16 cellular contexts compared by ENCODE assay signal in genomic region chr11:67397536-67397935, GRCh38. TPM values are rescaled to one million over a fixed set of nuclear protein-coding genes. Genes with fewer than 3 reads are reported as not detected.
DNase-seq lines count a peak whose midpoint lies in the region; ATAC-seq and TF ChIP-seq lines count a peak whose summit lies in the region.
"Had no signal": no experiment of that assay in that cellular context is flagged by ENCODE, and none has a peak within 500 bp of the region (broad histone marks: within the 10 kb centered on the region; RNA-seq: fewer than 3 reads in every experiment).

No MANE protein-coding gene starts in this region.

- ATAC-seq in activated CD8-positive, alpha-beta memory T cell treated with anti-CD3 and anti-CD28 coated beads, Interleukin-2, amount 10 ng/mL, durations not matched to agents 7 days and 5 days: no peak
- no peak for ATAC-seq in activated naive CD8-positive, alpha-beta T cell treated with anti-CD3 and anti-CD28 coated beads, Interleukin-2, amount 50 U/mL, for 24 hours
- ATAC-seq: activated CD4-positive, alpha-beta T cell treated with anti-CD3 and anti-CD28 coated beads for 36 hours; left colon had no signal

- H3K9ac ChIP-seq in NT2/D1 (ENCODE audit: insufficient read length, low read depth): peak overlapping the region; percentile 33

- H3K36me3 ChIP-seq in NT2/D1 (ENCODE audit: insufficient read depth, insufficient read length, low read length) (peaks cover 74% of the 10 kb centered on the region), neutrophil (peaks cover 60% of the 10 kb centered on the region), stomach (peaks cover 28 to 74% (median 64%) of the 10 kb centered on the region in 4 donors)

- no peak for TF ChIP-seq CTCF in neutrophil (IDR thresholded peaks at IDR 0.05)
- TF ChIP-seq CTCF in osteocyte (IDR thresholded peaks at IDR 0.05): no peak
- no peak for TF ChIP-seq CTCF in stomach (IDR thresholded peaks at IDR 0.05)

- peaks cover 47% of the 10 kb centered on the region for H3K36me3 Mint-ChIP-seq in activated CD8-positive, alpha-beta memory T cell treated with anti-CD3 and anti-CD28 coated beads, Interleukin-2, amount 10 ng/mL, durations not matched to agents 7 days and 5 days
- H3K36me3 Mint-ChIP-seq in activated naive CD8-positive, alpha-beta T cell treated with anti-CD3 and anti-CD28 coated beads, Interleukin-2, amount 50 U/mL, for 24 hours (ENCODE audit: low read depth): peaks cover 35% of the 10 kb centered on the region
- peaks cover 14% of the 10 kb centered on the region for H3K36me3 Mint-ChIP-seq in osteocyte (ENCODE audit: unreplicated experiment)

- no peaks in the 10 kb centered on the region for H3K9me3 ChIP-seq in NT2/D1 (ENCODE audit: insufficient read depth, low read length)
- H3K9me3 ChIP-seq in neutrophil: no peaks in the 10 kb centered on the region
- no peaks in the 10 kb centered on the region for H3K9me3 ChIP-seq in stomach
- H3K9me3 ChIP-seq: MG63, testis had no signal

- H3K9me3 Mint-ChIP-seq in activated CD8-positive, alpha-beta memory T cell treated with anti-CD3 and anti-CD28 coated beads, Interleukin-2, amount 10 ng/mL, durations not matched to agents 7 days and 5 days (ENCODE audit: low read depth): no peaks in the 10 kb centered on the region
- H3K9me3 Mint-ChIP-seq in activated naive CD8-positive, alpha-beta T cell treated with anti-CD3 and anti-CD28 coated beads, Interleukin-2, amount 50 U/mL, for 24 hours: no peaks in the 10 kb centered on the region
- H3K9me3 Mint-ChIP-seq in osteocyte (ENCODE audit: unreplicated experiment): no peaks in the 10 kb centered on the region
- H3K9me3 Mint-ChIP-seq: brain had no signal

- peak overlapping the region; percentile 89 for H3K27ac Mint-ChIP-seq in activated CD8-positive, alpha-beta memory T cell treated with anti-CD3 and anti-CD28 coated beads, Interleukin-2, amount 10 ng/mL, durations not matched to agents 7 days and 5 days
- peak overlapping the region; percentile 35 for H3K27ac Mint-ChIP-seq in activated naive CD8-positive, alpha-beta T cell treated with anti-CD3 and anti-CD28 coated beads, Interleukin-2, amount 50 U/mL, for 24 hours
- no peak overlapping the region for H3K27ac Mint-ChIP-seq in osteocyte (ENCODE audit: unreplicated experiment)

- TF ChIP-seq EP300 in stomach (IDR thresholded peaks at IDR 0.05): no peak

- H3K27me3 ChIP-seq in NT2/D1 (ENCODE audit: insufficient read depth, insufficient read length) (peaks cover 2% of the 10 kb centered on the region), neutrophil (no peaks in the 10 kb centered on the region), stomach (no peaks in the 10 kb centered on the region)
- H3K27me3 ChIP-seq: MG63, testis had no signal

- H3K4me1 Mint-ChIP-seq in activated CD8-positive, alpha-beta memory T cell treated with anti-CD3 and anti-CD28 coated beads, Interleukin-2, amount 10 ng/mL, durations not matched to agents 7 days and 5 days: peaks cover 66% of the 10 kb centered on the region
- peaks cover 46% of the 10 kb centered on the region for H3K4me1 Mint-ChIP-seq in activated naive CD8-positive, alpha-beta T cell treated with anti-CD3 and anti-CD28 coated beads, Interleukin-2, amount 50 U/mL, for 24 hours
- peaks cover 27% of the 10 kb centered on the region for H3K4me1 Mint-ChIP-seq in osteocyte (ENCODE audit: unreplicated experiment)

- H3K4me3 Mint-ChIP-seq in activated CD8-positive, alpha-beta memory T cell treated with anti-CD3 and anti-CD28 coated beads, Interleukin-2, amount 10 ng/mL, durations not matched to agents 7 days and 5 days: peak overlapping the region; percentile 15
- no peak overlapping the region for H3K4me3 Mint-ChIP-seq in activated naive CD8-positive, alpha-beta T cell treated with anti-CD3 and anti-CD28 coated beads, Interleukin-2, amount 50 U/mL, for 24 hours
- no peak overlapping the region for H3K4me3 Mint-ChIP-seq in osteocyte (ENCODE audit: unreplicated experiment)
- H3K4me3 Mint-ChIP-seq: activated CD4-positive, alpha-beta T cell treated with anti-CD3 and anti-CD28 coated beads for 36 hours had no signal

- H3K27me3 Mint-ChIP-seq in activated CD8-positive, alpha-beta memory T cell treated with anti-CD3 and anti-CD28 coated beads, Interleukin-2, amount 10 ng/mL, durations not matched to agents 7 days and 5 days: no peaks in the 10 kb centered on the region
- H3K27me3 Mint-ChIP-seq in activated naive CD8-positive, alpha-beta T cell treated with anti-CD3 and anti-CD28 coated beads, Interleukin-2, amount 50 U/mL, for 24 hours: no peaks in the 10 kb centered on the region
- H3K27me3 Mint-ChIP-seq in osteocyte (ENCODE audit: unreplicated experiment): no peaks in the 10 kb centered on the region
- H3K27me3 Mint-ChIP-seq: activated CD4-positive, alpha-beta T cell treated with anti-CD3 and anti-CD28 coated beads for 36 hours had no signal

- CTCF ChIA-PET in activated CD8-positive, alpha-beta memory T cell treated with anti-CD3 and anti-CD28 coated beads, Interleukin-2, amount 10 ng/mL, durations not matched to agents 7 days and 5 days (lab: Charles Lee): interaction anchor here (0.7 to 2.5 kb wide), 5 partner anchors 9 to 135 kb away, joined by 3 to 9 read pairs (median 4); partner anchors contain the start of gene PTPRCAP

- H3K4me1 ChIP-seq in NT2/D1 (ENCODE audit: insufficient read depth, insufficient read length): peaks cover 24% of the 10 kb centered on the region
- peaks cover 49% of the 10 kb centered on the region in 2 experiments for H3K4me1 ChIP-seq in neutrophil (ENCODE audit: control insufficient read depth in 1 of 2, insufficient read depth in 1 of 2, low read depth in 1 of 2, low read length in 1 of 2)
- H3K4me1 ChIP-seq in stomach: peaks cover 32 to 73% (median 61%) of the 10 kb centered on the region in 4 donors

- H3K27ac ChIP-seq in neutrophil (peak overlapping the region; percentile 54), stomach (no peak overlapping the region)
- H3K27ac ChIP-seq: testis had no signal

- DNase-seq in activated CD8-positive, alpha-beta memory T cell treated with anti-CD3 and anti-CD28 coated beads, Interleukin-2, amount 10 ng/mL, durations not matched to agents 7 days and 5 days: no peak
- no peak for DNase-seq in activated CD8-positive, alpha-beta memory T cell treated with anti-CD3 and anti-CD28 coated beads, Interleukin-2, amount 50 U/mL, for 48 hours
- DNase-seq in NT2/D1 (ENCODE audit: low read depth, low spot score): no peak
- no peak for DNase-seq in activated naive CD8-positive, alpha-beta T cell treated with anti-CD3 and anti-CD28 coated beads, Interleukin-2, amount 50 U/mL, for 24 hours
- DNase-seq in osteocyte (ENCODE audit: extremely low spot score, unreplicated experiment): no peak
- DNase-seq in COLO668 (lab: John Stamatoyannopoulos, UW; ENCODE audit: unreplicated experiment): no peak
- no peak for DNase-seq in stomach
- DNase-seq: activated CD4-positive, alpha-beta T cell treated with anti-CD3 and anti-CD28 coated beads for 36 hours; Calu3; left colon; MG63; NCI-H2081; NCI-H69; testis had no signal

- WGBS in stomach, 5 donors: 59 to 68% (median 63%) methylated on average over 6 of the region's 6 CpGs

- intact Hi-C loops in stomach (cut with DNase I; ENCODE audit: low total_unique reads): loop anchor here (10.0 kb wide), 1 partner anchor 97 kb away; no protein-coding TSS in a partner anchor

- H3K4me3 ChIP-seq in NT2/D1 (ENCODE audit: insufficient read length, low read depth) (no peak overlapping the region), neutrophil (ENCODE audit: low read depth in 1 of 2, low read length in 1 of 2) (no peak overlapping the region), stomach (no peak overlapping the region)
- H3K4me3 ChIP-seq: MG63, testis had no signal

- no peak for TF ChIP-seq POLR2A in stomach (IDR thresholded peaks at IDR 0.05)

RNA-seq across cellular contexts. Expression of gene PPP1CA, which starts 4.1 kb away (rescaled TPM):
- total RNA-seq in activated CD8-positive, alpha-beta memory T cell treated with anti-CD3 and anti-CD28 coated beads, Interleukin-2, amount 10 ng/mL, durations not matched to agents 7 days and 5 days: 100 to 1,000 TPM; 309 to 360 TPM
- 132 and 140 TPM in 2 replicates for total RNA-seq in osteocyte
- total RNA-seq in stomach: 100 to 1,000 TPM in 2 of 5 donors, 10 to 100 TPM in 3; 28.6 to 229 (median 97.9) TPM
- 100 to 1,000 TPM; 109 to 203 (median 153) TPM for polyA plus RNA-seq in stomach

RNA-seq across cellular contexts. Expression of gene RAD9A, which starts 5.8 kb away (rescaled TPM):
- 10 to 100 TPM; 49.6 to 80.5 TPM for total RNA-seq in activated CD8-positive, alpha-beta memory T cell treated with anti-CD3 and anti-CD28 coated beads, Interleukin-2, amount 10 ng/mL, durations not matched to agents 7 days and 5 days
- total RNA-seq in osteocyte (18.5 TPM in 2 replicates), stomach (10 to 100 TPM in 4 of 5 donors, 1 to 10 TPM in 1; 7.0 to 88.9 (median 29.5) TPM)
- polyA plus RNA-seq in stomach: 10 to 100 TPM; 11.8 to 30.3 (median 17.0) TPM

RNA-seq across cellular contexts. Expression of gene TBC1D10C, which starts 6.3 kb away (rescaled TPM):
- 100 to 1,000 TPM; 278 to 312 TPM for total RNA-seq in activated CD8-positive, alpha-beta memory T cell treated with anti-CD3 and anti-CD28 coated beads, Interleukin-2, amount 10 ng/mL, durations not matched to agents 7 days and 5 days
- total RNA-seq in osteocyte: not detected in 2 replicates
- total RNA-seq in stomach: 10 to 100 TPM in 1 of 5 donors, 1 to 10 TPM in 3, under 1 TPM in 1; 0.29 to 12.0 (median 3.5) TPM
- 1 to 10 TPM; 2.8 to 6.1 (median 5.5) TPM for polyA plus RNA-seq in stomach
- total RNA-seq: Calu3 had no signal

RNA-seq across cellular contexts. Expression of gene CARNS1, which starts 17.9 kb away (rescaled TPM):
- total RNA-seq in activated CD8-positive, alpha-beta memory T cell treated with anti-CD3 and anti-CD28 coated beads, Interleukin-2, amount 10 ng/mL, durations not matched to agents 7 days and 5 days: 1 to 10 TPM; 1.3 TPM
- total RNA-seq in osteocyte: 0.24 and 0.27 TPM in 2 replicates
- total RNA-seq in stomach: 10 to 100 TPM in 3 of 5 donors, 1 to 10 TPM in 1, under 1 TPM in 1; 0.29 to 33.3 (median 15.4) TPM
- polyA plus RNA-seq in stomach: 1 to 10 TPM in 2 of 3 donors, under 1 TPM in 1; 0.88 to 3.4 (median 2.4) TPM
- total RNA-seq: Calu3 had no signal

RNA-seq across cellular contexts. Expression of gene CLCF1, which starts 24.1 kb away (rescaled TPM):
- 1 to 10 TPM in 1 of 2 experiments, under 1 TPM in 1; 0.76 to 1.9 TPM for total RNA-seq in activated CD8-positive, alpha-beta memory T cell treated with anti-CD3 and anti-CD28 coated beads, Interleukin-2, amount 10 ng/mL, durations not matched to agents 7 days and 5 days
- total RNA-seq in osteocyte (7.2 and 7.8 TPM in 2 replicates), stomach (10 to 100 TPM in 3 of 5 donors, 1 to 10 TPM in 1, not detected in 1; 2.6 to 69.2 (median 17.8) TPM)
- polyA plus RNA-seq in stomach: 1 to 10 TPM; 2.7 to 5.4 (median 3.2) TPM

Comparison
In these comparisons a context has a peak if more than half of its experiments do, and no peak if none do; other contexts are left out.
1. RNA of gene TBC1D10C, which starts 6.3 kb away (total RNA-seq): 278 to 312 TPM in activated CD8-positive, alpha-beta memory T cell treated with anti-CD3 and anti-CD28 coated beads, Interleukin-2, amount 10 ng/mL, durations not matched to agents 7 days and 5 days; 0.29 to 12.0 TPM in stomach and not detected in osteocyte; every median in the first group is over 10 times any median in the second.